ENCODE assay signal across 9 cellular contexts in the genomic region with DNA sequence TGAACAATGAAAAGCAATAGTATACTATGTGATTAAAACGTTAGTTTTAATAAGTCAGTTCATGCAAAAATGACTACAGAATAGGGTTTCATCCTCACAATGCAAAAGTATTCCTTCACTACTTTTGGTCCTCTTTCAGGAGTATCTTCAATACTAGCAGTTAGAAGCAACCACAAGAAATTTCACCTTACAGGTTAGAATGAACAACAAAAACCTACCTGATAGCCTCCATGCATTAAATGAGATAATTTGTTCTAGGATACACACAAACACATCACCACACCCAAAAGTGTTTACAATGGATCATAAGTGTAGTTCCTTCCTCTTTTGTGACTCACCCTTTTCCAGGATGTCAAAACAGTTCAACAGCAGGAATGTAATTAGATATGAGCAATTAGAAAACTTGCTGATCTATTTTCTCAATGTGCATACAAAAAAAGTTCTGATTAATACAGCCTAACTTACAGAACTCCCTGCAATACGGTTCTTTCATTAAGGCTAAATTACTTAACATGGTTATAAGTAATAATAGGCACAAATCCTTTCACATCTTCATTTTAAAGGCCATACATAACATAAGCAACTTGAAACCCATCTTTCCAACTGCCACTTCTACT. TPM values are rescaled to one million over a fixed set of nuclear protein-coding genes. Genes with fewer than 3 reads are reported as not detected.
DNase-seq lines count a peak whose midpoint lies in the region; ATAC-seq and TF ChIP-seq lines count a peak whose summit lies in the region.
"Had no signal": no experiment of that assay in that cellular context is flagged by ENCODE, and none has a peak within 500 bp of the region (broad histone marks: within the 10 kb centered on the region; RNA-seq: fewer than 3 reads in every experiment).

No MANE protein-coding gene starts in this region.

- H3K9me3 ChIP-seq in SK-N-SH, result no peaks in the 10 kb centered on the region; the same call in 1 of the 2 replicates
- no peaks in the 10 kb centered on the region for H3K9me3 ChIP-seq in left ventricle myocardium inferior (replicated peaks)
- H3K9me3 ChIP-seq in thoracic aorta, result no peaks in the 10 kb centered on the region

- TF ChIP-seq RAD21 in SK-N-SH (IDR thresholded peaks at IDR 0.05; ENCODE audit: low read length), result no peak

- H3K27me3 ChIP-seq in SK-N-SH (ENCODE audit: insufficient read depth), result no peaks in the 10 kb centered on the region
- no peaks in the 10 kb centered on the region for H3K27me3 ChIP-seq in left ventricle myocardium inferior (ENCODE audit: low read depth)
- no peaks in the 10 kb centered on the region for H3K27me3 ChIP-seq in thoracic aorta (replicated peaks; ENCODE audit: insufficient read depth)

- no peak overlapping the region for H3K4me3 ChIP-seq in SK-N-SH (ENCODE audit: low read depth in 2 of 2, low read length in 1 of 2)
- peak overlapping the region; percentile 9 for H3K4me3 ChIP-seq in left ventricle myocardium inferior
- no peak overlapping the region for H3K4me3 ChIP-seq in thoracic aorta

- peaks cover 100% of the 10 kb centered on the region for H3K79me2 ChIP-seq in SK-N-SH (ENCODE audit: insufficient read depth)

- in situ Hi-C loops in KBM-7 (cut with MboI; ENCODE audit: low pct_unique_long_range_greater_than_20kb, low sequenced_read_pairs), result no loop called here

- H3K9me3 Mint-ChIP-seq in activated T-cell treated with anti-CD3 and anti-CD28 coated beads, Interleukin-2, amount 50 U/mL, for 24 hours, result no peaks in the 10 kb centered on the region
- H3K9me3 Mint-ChIP-seq in immature natural killer cell, result no peaks in the 10 kb centered on the region

- intact Hi-C loops in left ventricle myocardium inferior (cut with micrococcal nuclease), result no loop called here

- 49% methylated on average over 2 of the region's 2 CpGs for WGBS in SK-N-SH (ENCODE audit: low lambda C conversion rate)

- CTCF ChIA-PET in SK-N-SH (lab: Yijun Ruan, JAX), result interaction anchor here (1.8 kb wide), 1 partner anchor 13 kb away, joined by 4 read pairs; no protein-coding TSS in a partner anchor

- H3K4me1 ChIP-seq in SK-N-SH (ENCODE audit: control insufficient read depth in 1 of 2, insufficient read depth in 2 of 2, low read depth in 1 of 2, low read length in 1 of 2) (peaks cover 3 to 25% of the 10 kb centered on the region in 2 experiments), left ventricle myocardium inferior (peaks cover 81% of the 10 kb centered on the region), thoracic aorta (ENCODE audit: control insufficient read depth in 1 of 2, low read depth in 2 of 2) (peaks cover 38 to 44% of the 10 kb centered on the region in 2 donors)

- H3K4me1 Mint-ChIP-seq in activated T-cell treated with anti-CD3 and anti-CD28 coated beads, Interleukin-2, amount 50 U/mL, for 24 hours (ENCODE audit: low read depth), result no peaks in the 10 kb centered on the region
- peaks cover 0 to 8% of the 10 kb centered on the region in 2 donors for H3K4me1 Mint-ChIP-seq in immature natural killer cell

- TF ChIP-seq CTCF in SK-N-SH (IDR thresholded peaks at IDR 0.05) (no peak), left ventricle myocardium inferior (IDR thresholded peaks at IDR 0.05; ENCODE audit: borderline replicate concordance) (no peak), thoracic aorta (IDR thresholded peaks at IDR 0.05) (no peak)

- H3K27me3 Mint-ChIP-seq in activated T-cell treated with anti-CD3 and anti-CD28 coated beads, Interleukin-2, amount 50 U/mL, for 24 hours, result peaks cover 14% of the 10 kb centered on the region
- H3K27me3 Mint-ChIP-seq in immature natural killer cell (ENCODE audit: low read depth in 3 of 3), result peaks cover 0 to 6% (median 0%) of the 10 kb centered on the region in 3 donors

- DNase-seq in KBM-7 (peak; percentile 43), SK-N-SH (no peak), left ventricle myocardium inferior (no peak), thoracic aorta (ENCODE audit: low spot score) (no peak), immature natural killer cell (no peak)
- no peak for DNase-seq in activated T-cell treated with anti-CD3 and anti-CD28 coated beads, Interleukin-2, amount 50 U/mL, for 24 hours
- no peak for DNase-seq in stimulated activated naive CD8-positive, alpha-beta T cell treated with anti-CD3 and anti-CD28 coated beads, Interleukin-15, Interleukin-2, amounts not matched to agents 100 U/mL and 50 U/mL, for 24 hours
- DNase-seq: MM.1S had no signal

- no peaks in the 10 kb centered on the region for H3K9me2 ChIP-seq in SK-N-SH

- peaks cover 0 to 23% of the 10 kb centered on the region in 2 experiments for H3K36me3 ChIP-seq in SK-N-SH (replicated peaks in 1 of 2; ENCODE audit: control insufficient read depth in 1 of 2, insufficient read depth in 2 of 2, low read length in 1 of 2)
- H3K36me3 ChIP-seq in left ventricle myocardium inferior, result no peaks in the 10 kb centered on the region
- H3K36me3 ChIP-seq in thoracic aorta, result no peaks in the 10 kb centered on the region

- POLR2A ChIA-PET in SK-N-SH (lab: Yijun Ruan, JAX), result no interaction called here

- no peak overlapping the region for H3K4me3 Mint-ChIP-seq in activated T-cell treated with anti-CD3 and anti-CD28 coated beads, Interleukin-2, amount 50 U/mL, for 24 hours
- H3K4me3 Mint-ChIP-seq in immature natural killer cell, result no peak overlapping the region

- H3F3A ChIP-seq in SK-N-SH (replicated peaks; ENCODE audit: insufficient read depth), result peaks cover 28% of the 10 kb centered on the region

- no peak overlapping the region for H2AFZ ChIP-seq in SK-N-SH (ENCODE audit: low read depth)

- peaks cover 66% of the 10 kb centered on the region for H4K20me1 ChIP-seq in SK-N-SH (ENCODE audit: insufficient read depth)

- no peak for ATAC-seq in thoracic aorta (ENCODE audit: insufficient number of reproducible peaks, low FRiP score, low read depth)
- no peak for ATAC-seq in GM18517 (IDR thresholded peaks at IDR 0.05; ENCODE audit: unreplicated experiment)
- ATAC-seq in stimulated activated naive CD8-positive, alpha-beta T cell treated with anti-CD3 and anti-CD28 coated beads, Interleukin-15, Interleukin-2, amounts not matched to agents 100 U/mL and 50 U/mL, for 24 hours, result no peak

- H3K9ac ChIP-seq in SK-N-SH, result no peak overlapping the region

- H3K27ac ChIP-seq in SK-N-SH (ENCODE audit: low read depth in 2 of 2, low read length in 1 of 2) (peak overlapping the region; percentile 34 to 37; a peak in 3 of 4 replicates), left ventricle myocardium inferior (replicated peaks) (peak overlapping the region; percentile 88), thoracic aorta (peak overlapping the region; percentile 20 to 65)

- TF ChIP-seq EP300 in SK-N-SH (IDR thresholded peaks at IDR 0.05; ENCODE audit: borderline replicate concordance in 1 of 2, low read depth in 1 of 2, low read length in 1 of 2), result no peak

- no peak overlapping the region for H3K27ac Mint-ChIP-seq in activated T-cell treated with anti-CD3 and anti-CD28 coated beads, Interleukin-2, amount 50 U/mL, for 24 hours
- H3K27ac Mint-ChIP-seq in immature natural killer cell, result no peak overlapping the region

- H3K4me2 ChIP-seq in SK-N-SH, result no peak overlapping the region

- H3K36me3 Mint-ChIP-seq in activated T-cell treated with anti-CD3 and anti-CD28 coated beads, Interleukin-2, amount 50 U/mL, for 24 hours (ENCODE audit: low read depth), result no peaks in the 10 kb centered on the region
- H3K36me3 Mint-ChIP-seq in immature natural killer cell, result no peaks in the 10 kb centered on the region

TF ChIP-seq in SK-N-SH, 30 proteins besides CTCF, POLR2A, EP300 and RAD21 (continues in another document):
- peak; percentile 46; the same call in 1 of the 2 replicates for TF ChIP-seq JUND (IDR thresholded peaks at IDR 0.05)
- no peak for TF ChIP-seq SMC3 (IDR thresholded peaks at IDR 0.05; ENCODE audit: low read depth, low read length)
- TF ChIP-seq ELF1 (IDR thresholded peaks at IDR 0.05), result no peak
- TF ChIP-seq, protein P1, sequence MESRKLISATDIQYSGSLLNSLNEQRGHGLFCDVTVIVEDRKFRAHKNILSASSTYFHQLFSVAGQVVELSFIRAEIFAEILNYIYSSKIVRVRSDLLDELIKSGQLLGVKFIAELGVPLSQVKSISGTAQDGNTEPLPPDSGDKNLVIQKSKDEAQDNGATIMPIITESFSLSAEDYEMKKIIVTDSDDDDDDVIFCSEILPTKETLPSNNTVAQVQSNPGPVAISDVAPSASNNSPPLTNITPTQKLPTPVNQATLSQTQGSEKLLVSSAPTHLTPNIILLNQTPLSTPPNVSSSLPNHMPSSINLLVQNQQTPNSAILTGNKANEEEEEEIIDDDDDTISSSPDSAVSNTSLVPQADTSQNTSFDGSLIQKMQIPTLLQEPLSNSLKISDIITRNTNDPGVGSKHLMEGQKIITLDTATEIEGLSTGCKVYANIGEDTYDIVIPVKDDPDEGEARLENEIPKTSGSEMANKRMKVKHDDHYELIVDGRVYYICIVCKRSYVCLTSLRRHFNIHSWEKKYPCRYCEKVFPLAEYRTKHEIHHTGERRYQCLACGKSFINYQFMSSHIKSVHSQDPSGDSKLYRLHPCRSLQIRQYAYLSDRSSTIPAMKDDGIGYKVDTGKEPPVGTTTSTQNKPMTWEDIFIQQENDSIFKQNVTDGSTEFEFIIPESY (IDR thresholded peaks at IDR 0.05; ENCODE audit: borderline replicate concordance, low read depth), result no peak
- TF ChIP-seq RFX5 (IDR thresholded peaks at IDR 0.05; ENCODE audit: low read length), result no peak
- TF ChIP-seq, protein P2, sequence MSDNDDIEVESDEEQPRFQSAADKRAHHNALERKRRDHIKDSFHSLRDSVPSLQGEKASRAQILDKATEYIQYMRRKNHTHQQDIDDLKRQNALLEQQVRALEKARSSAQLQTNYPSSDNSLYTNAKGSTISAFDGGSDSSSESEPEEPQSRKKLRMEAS (IDR thresholded peaks at IDR 0.05; ENCODE audit: low read depth), result no peak
- TF ChIP-seq, protein P3, sequence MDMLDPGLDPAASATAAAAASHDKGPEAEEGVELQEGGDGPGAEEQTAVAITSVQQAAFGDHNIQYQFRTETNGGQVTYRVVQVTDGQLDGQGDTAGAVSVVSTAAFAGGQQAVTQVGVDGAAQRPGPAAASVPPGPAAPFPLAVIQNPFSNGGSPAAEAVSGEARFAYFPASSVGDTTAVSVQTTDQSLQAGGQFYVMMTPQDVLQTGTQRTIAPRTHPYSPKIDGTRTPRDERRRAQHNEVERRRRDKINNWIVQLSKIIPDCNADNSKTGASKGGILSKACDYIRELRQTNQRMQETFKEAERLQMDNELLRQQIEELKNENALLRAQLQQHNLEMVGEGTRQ (IDR thresholded peaks at IDR 0.05; ENCODE audit: borderline replicate concordance, low read depth, low read length), result no peak
- TF ChIP-seq FOXM1 (IDR thresholded peaks at IDR 0.05; ENCODE audit: low read depth), result no peak

RNA-seq across cellular contexts. Expression of a gene that starts 21.6 kb away (rescaled TPM):
- polyA plus RNA-seq in SK-N-SH (2012; rRNA removed) (35.9 and 57.1 TPM in 2 replicates), immature natural killer cell (under 1 TPM in 1 of 3 donors, not detected in 2; 0.63 TPM)
- polyA plus RNA-seq in SK-N-SH (2012; cell fraction: cytosol; rRNA removed), result 21.5 and 27.6 TPM in 2 replicates
- polyA plus RNA-seq in SK-N-SH (2012; cell fraction: nucleus; rRNA removed), result 156 and 175 TPM in 2 replicates
- total RNA-seq in left ventricle myocardium inferior (33.7 TPM), thoracic aorta (100 to 1,000 TPM; 107 to 118 TPM)

Comparison
In these comparisons a context has a peak if more than half of its experiments do, and no peak if none do; other contexts are left out.
1. H3K27ac ChIP-seq: peak in every context shown above with its lines; median percentile 88 in left ventricle myocardium inferior; 42 in thoracic aorta; 36 in SK-N-SH.